Comparison of ENCODE assay signal across 1 cellular context in genomic region chr17:7557825-7558543, GRCh38.
TF ChIP-seq lines count a peak whose summit lies in the region.

No MANE protein-coding gene starts in this region.

TF ChIP-seq in HepG2, 621 proteins besides CTCF, POLR2A, EP300 and RAD21 (continued from another document and continues in another):
- TF ChIP-seq KDM2A (CRISPR knock-in tag; IDR thresholded peaks at IDR 0.05; ENCODE audit: borderline replicate concordance, low read depth) (peak; percentile 71; the same call in 1 of the 2 replicates), ZNF10 (CRISPR knock-in tag; IDR thresholded peaks at IDR 0.05; ENCODE audit: borderline replicate concordance, low read depth) (no peak), ZNF691 (CRISPR knock-in tag; IDR thresholded peaks at IDR 0.05; ENCODE audit: borderline replicate concordance, low read depth) (peak; percentile 53; the same call in 1 of the 2 replicates), NCOA1 (CRISPR knock-in tag; IDR thresholded peaks at IDR 0.05) (no peak), MAF1 (CRISPR knock-in tag; IDR thresholded peaks at IDR 0.05; ENCODE audit: borderline replicate concordance) (no peak), MEIS2 (CRISPR knock-in tag; IDR thresholded peaks at IDR 0.05) (no peak), BRCA1 (CRISPR knock-in tag; IDR thresholded peaks at IDR 0.05) (no peak), RORA (CRISPR knock-in tag; IDR thresholded peaks at IDR 0.05) (no peak), TRIM24 (CRISPR knock-in tag; IDR thresholded peaks at IDR 0.05) (no peak), ZNF816 (CRISPR knock-in tag; IDR thresholded peaks at IDR 0.05; ENCODE audit: borderline replicate concordance) (no peak), ZNF264 (CRISPR knock-in tag; IDR thresholded peaks at IDR 0.05) (no peak), FOXK2 (IDR thresholded peaks at IDR 0.05) (no peak), HIVEP1 (CRISPR knock-in tag; IDR thresholded peaks at IDR 0.05) (peak; percentile 79), ZNF737 (CRISPR knock-in tag; IDR thresholded peaks at IDR 0.05; ENCODE audit: borderline replicate concordance) (no peak), ZEB1 (IDR thresholded peaks at IDR 0.05; ENCODE audit: insufficient replicate concordance, low read depth) (peak; percentile 41), ZNF782 (CRISPR knock-in tag; IDR thresholded peaks at IDR 0.05; ENCODE audit: borderline replicate concordance) (no peak), TOE1 (CRISPR knock-in tag; IDR thresholded peaks at IDR 0.05) (no peak), ARHGAP35 (CRISPR knock-in tag; IDR thresholded peaks at IDR 0.05; ENCODE audit: borderline replicate concordance) (no peak), KDM6A (CRISPR knock-in tag; IDR thresholded peaks at IDR 0.05; ENCODE audit: low read depth) (no peak), KDM4B (CRISPR knock-in tag; IDR thresholded peaks at IDR 0.05) (no peak), ZNF235 (CRISPR knock-in tag; IDR thresholded peaks at IDR 0.05; ENCODE audit: borderline replicate concordance) (no peak), ZNF274 (CRISPR knock-in tag; IDR thresholded peaks at IDR 0.05) (peak; percentile 37; the same call in 1 of the 2 replicates), JUNB (CRISPR knock-in tag; IDR thresholded peaks at IDR 0.05; ENCODE audit: borderline replicate concordance) (no peak), ZNF784 (CRISPR knock-in tag; IDR thresholded peaks at IDR 0.05; ENCODE audit: borderline replicate concordance) (no peak), SETDB1 (CRISPR knock-in tag; IDR thresholded peaks at IDR 0.05; ENCODE audit: borderline replicate concordance) (no peak), ZNF614 (CRISPR knock-in tag; IDR thresholded peaks at IDR 0.05; ENCODE audit: borderline replicate concordance) (peak; percentile 81; the same call in 1 of the 2 replicates), ZFYVE20 (CRISPR knock-in tag; IDR thresholded peaks at IDR 0.05; ENCODE audit: borderline replicate concordance, low read depth) (no peak), GTF2F1 (IDR thresholded peaks at IDR 0.05; ENCODE audit: low read length) (no peak), CEBPZ (IDR thresholded peaks at IDR 0.05; ENCODE audit: low read length) (no peak), KAT2B (IDR thresholded peaks at IDR 0.05; ENCODE audit: borderline replicate concordance, low read depth, low read length) (no peak), SSRP1 (CRISPR knock-in tag; IDR thresholded peaks at IDR 0.05) (no peak), ZBTB37 (CRISPR knock-in tag; IDR thresholded peaks at IDR 0.05) (0 out of 2 replicates have a peak, but pooled peaks have one; percentile 26), GATAD2A (CRISPR knock-in tag; IDR thresholded peaks at IDR 0.05) (peak; percentile 61; the same call in 1 of the 2 replicates), MXD3 (CRISPR knock-in tag; IDR thresholded peaks at IDR 0.05) (0 out of 2 replicates have a peak, but pooled peaks have one; percentile 30), HDAC6 (IDR thresholded peaks at IDR 0.05; ENCODE audit: low read depth, low read length) (no peak), MED8 (CRISPR knock-in tag; IDR thresholded peaks at IDR 0.05; ENCODE audit: insufficient replicate concordance) (no peak), PAXIP1 (CRISPR knock-in tag; conservative IDR thresholded peaks at IDR 0.05) (peak; percentile 39), CENPX (CRISPR knock-in tag; IDR thresholded peaks at IDR 0.05) (no peak), SKIL (CRISPR knock-in tag; IDR thresholded peaks at IDR 0.05; ENCODE audit: borderline replicate concordance) (peak; percentile 39; the same call in 1 of the 2 replicates), TGIF2 (CRISPR knock-in tag; IDR thresholded peaks at IDR 0.05) (no peak; the same call in 1 of the 2 replicates), ZNF766 (CRISPR knock-in tag; IDR thresholded peaks at IDR 0.05; ENCODE audit: borderline replicate concordance) (no peak), ZNF431 (CRISPR knock-in tag; IDR thresholded peaks at IDR 0.05; ENCODE audit: borderline replicate concordance, low read depth) (no peak), YEATS2 (CRISPR knock-in tag; IDR thresholded peaks at IDR 0.05; ENCODE audit: borderline replicate concordance) (no peak), KDM3A (CRISPR knock-in tag; IDR thresholded peaks at IDR 0.05; ENCODE audit: low read depth) (peak; percentile 18; the same call in 1 of the 2 replicates), ZMYM3 (CRISPR knock-in tag; IDR thresholded peaks at IDR 0.05) (no peak), HOXA7 (CRISPR knock-in tag; IDR thresholded peaks at IDR 0.05) (no peak), ZBTB3 (CRISPR knock-in tag; IDR thresholded peaks at IDR 0.05; ENCODE audit: borderline replicate concordance, low read depth) (0 out of 2 replicates have a peak, but pooled peaks have one; percentile 55), NFYC (CRISPR knock-in tag; IDR thresholded peaks at IDR 0.05) (no peak), HOXA5 (CRISPR knock-in tag; IDR thresholded peaks at IDR 0.05) (no peak), ZNF101 (CRISPR knock-in tag; IDR thresholded peaks at IDR 0.05; ENCODE audit: borderline replicate concordance, low read depth) (no peak), IRX3 (CRISPR knock-in tag; IDR thresholded peaks at IDR 0.05; ENCODE audit: borderline replicate concordance, low read depth) (no peak), RCOR2 (CRISPR knock-in tag; IDR thresholded peaks at IDR 0.05) (no peak), ARNT (IDR thresholded peaks at IDR 0.05) (no peak), ETV5 (CRISPR knock-in tag; IDR thresholded peaks at IDR 0.05; ENCODE audit: borderline replicate concordance) (peak; percentile 68; the same call in 1 of the 2 replicates), MTA3 (CRISPR knock-in tag; IDR thresholded peaks at IDR 0.05) (no peak)
